In genomic region chr9:22446950-22447606, GRCh38 we compare ENCODE assay signal across 9 cellular contexts. TPM values are rescaled to one million over a fixed set of nuclear protein-coding genes. Genes with fewer than 3 reads are reported as not detected.
DNase-seq lines count a peak whose midpoint lies in the region; ATAC-seq and TF ChIP-seq lines count a peak whose summit lies in the region.
"Had no signal": no experiment of that assay in that cellular context is flagged by ENCODE, and none has a peak within 500 bp of the region (broad histone marks: within the 10 kb centered on the region; RNA-seq: fewer than 3 reads in every experiment).

No MANE protein-coding gene starts in this region.

- H3K4me1 ChIP-seq in adipocyte (ENCODE audit: control insufficient read depth, insufficient read depth, low read length) (peaks cover 16% of the 10 kb centered on the region), left ventricle myocardium inferior (peaks cover 22% of the 10 kb centered on the region)

- peak overlapping the region; percentile 92 for H3K27ac ChIP-seq in left ventricle myocardium inferior (replicated peaks)

- peak; percentile 24 for TF ChIP-seq CTCF in left ventricle myocardium inferior (IDR thresholded peaks at IDR 0.05; ENCODE audit: borderline replicate concordance)

- ATAC-seq in HG03135 (IDR thresholded peaks at IDR 0.05; ENCODE audit: unreplicated experiment) (peak; percentile 88), HG02840 (IDR thresholded peaks at IDR 0.05; ENCODE audit: low FRiP score, unreplicated experiment) (no peak)

- peak overlapping the region; percentile 82 for H3K9ac ChIP-seq in adipocyte (ENCODE audit: low read length)

- H3K36me3 ChIP-seq in adipocyte (ENCODE audit: control insufficient read depth, insufficient read depth, low read length, severe bottlenecking): peaks cover 6% of the 10 kb centered on the region
- no peaks in the 10 kb centered on the region for H3K36me3 ChIP-seq in left ventricle myocardium inferior

- H3K9me3 ChIP-seq in adipocyte (ENCODE audit: control insufficient read depth, low read length) (peaks cover 3% of the 10 kb centered on the region), left ventricle myocardium inferior (replicated peaks) (no peaks in the 10 kb centered on the region)

- H3K4me3 ChIP-seq in adipocyte (ENCODE audit: low read length) (peak overlapping the region; percentile 92), left ventricle myocardium inferior (peak overlapping the region; percentile 81)

- DNase-seq in NCI-H2196 (lab: John Stamatoyannopoulos, UW; ENCODE audit: unreplicated experiment) (peak; percentile 50), NCI-H2196 treated with DMSO at 0.1 percent for 48 hours (lab: John Stamatoyannopoulos, UW; ENCODE audit: unreplicated experiment) (no peak), NCI-H748 (lab: John Stamatoyannopoulos, UW; ENCODE audit: unreplicated experiment) (peak; percentile 91), adipocyte (ENCODE audit: low read depth) (peak; percentile 62), left ventricle myocardium inferior (peak; percentile 58), pons (ENCODE audit: low spot score) (peak; percentile 24)

- H3K27me3 ChIP-seq in adipocyte (replicated peaks; ENCODE audit: control insufficient read depth, insufficient read depth, low read length) (peaks cover 4% of the 10 kb centered on the region), left ventricle myocardium inferior (ENCODE audit: low read depth) (peaks cover 57% of the 10 kb centered on the region)

- intact Hi-C loops in left ventricle myocardium inferior (cut with micrococcal nuclease): no loop called here

RNA-seq across cellular contexts. Expression of gene DMRTA1, which starts 0.5 kb away (rescaled TPM):
- 0.77 TPM for total RNA-seq in left ventricle myocardium inferior
- total RNA-seq: CD4-positive, CD25-positive, alpha-beta regulatory T cell had no signal
